ENCODE assay signal across 24 cellular contexts in the genomic region with DNA sequence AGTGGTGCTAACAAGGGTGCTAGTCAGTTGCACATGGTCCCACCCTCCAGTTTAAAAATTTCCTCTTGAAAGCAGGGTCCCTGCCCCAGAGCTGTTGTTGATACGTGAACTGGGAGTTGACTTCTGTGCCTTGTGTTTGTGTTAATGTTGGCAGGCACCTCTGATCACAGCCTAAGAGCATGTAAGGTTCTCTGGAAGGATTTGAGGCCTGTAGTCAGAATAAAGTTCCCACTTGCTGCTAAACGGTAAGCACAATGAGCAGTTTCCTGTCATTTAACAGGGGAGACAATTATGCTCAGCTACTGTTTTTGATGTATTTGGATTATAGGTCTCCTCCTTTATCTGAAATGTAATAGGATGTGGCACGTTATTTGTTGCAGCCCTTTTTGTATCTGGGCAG. TPM values are rescaled to one million over a fixed set of nuclear protein-coding genes. Genes with fewer than 3 reads are reported as not detected.
DNase-seq lines count a peak whose midpoint lies in the region; ATAC-seq and TF ChIP-seq lines count a peak whose summit lies in the region.
"Had no signal": no experiment of that assay in that cellular context is flagged by ENCODE, and none has a peak within 500 bp of the region (broad histone marks: within the 10 kb centered on the region; RNA-seq: fewer than 3 reads in every experiment).

No MANE protein-coding gene starts in this region.

- no peak overlapping the region for H3K4me3 ChIP-seq in naive thymus-derived CD4-positive, alpha-beta T cell (ENCODE audit: low read length)
- H3K4me3 ChIP-seq in mammary epithelial cell (replicated peaks in 1 of 3; ENCODE audit: insufficient read depth in 1 of 3, low read depth in 2 of 3, low read length in 3 of 3): no peak overlapping the region
- H3K4me3 ChIP-seq: ascending aorta, pancreas, SJCRH30, vagina had no signal

- in situ Hi-C loops in mammary epithelial cell (cut with MboI; ENCODE audit: low sequenced_read_pairs in 2 of 2): no loop called here

- peaks cover 62% of the 10 kb centered on the region for H3K4me1 Mint-ChIP-seq in activated CD4-positive, alpha-beta memory T cell treated with anti-CD3 and anti-CD28 coated beads for 36 hours (ENCODE audit: low read depth)
- peaks cover 34% of the 10 kb centered on the region for H3K4me1 Mint-ChIP-seq in activated CD4-positive, alpha-beta memory T cell treated with anti-CD3 and anti-CD28 coated beads, Interleukin-2, amount 10 ng/mL, durations not matched to agents 7 days and 5 days
- peaks cover 91% of the 10 kb centered on the region for H3K4me1 Mint-ChIP-seq in CD4-positive, alpha-beta T cell (ENCODE audit: low read depth)
- peaks cover 58% of the 10 kb centered on the region for H3K4me1 Mint-ChIP-seq in activated CD8-positive, alpha-beta T cell treated with anti-CD3 and anti-CD28 coated beads, Interleukin-2, amount 10 ng/mL, durations not matched to agents 7 days and 5 days (ENCODE audit: low read depth)
- peaks cover 45 to 93% (median 80%) of the 10 kb centered on the region in 7 donors for H3K4me1 Mint-ChIP-seq in naive thymus-derived CD4-positive, alpha-beta T cell
- H3K4me1 Mint-ChIP-seq: nephron had no signal

- dilution Hi-C loops in mammary epithelial cell (cut with HindIII; ENCODE audit: low sequenced_read_pairs): no loop called here

- H3K9me3 ChIP-seq in CD4-positive, alpha-beta T cell (ENCODE audit: control insufficient read depth, low read length): no peaks in the 10 kb centered on the region
- no peaks in the 10 kb centered on the region for H3K9me3 ChIP-seq in naive thymus-derived CD4-positive, alpha-beta T cell (ENCODE audit: control insufficient read depth in 2 of 3, low read length in 3 of 3)
- no peaks in the 10 kb centered on the region for H3K9me3 ChIP-seq in mammary epithelial cell (replicated peaks; ENCODE audit: insufficient read depth, low read length)
- H3K9me3 ChIP-seq: ascending aorta, pancreas, SJCRH30, vagina had no signal

- H3K27me3 ChIP-seq in CD4-positive, alpha-beta T cell (ENCODE audit: control insufficient read depth, insufficient read depth, low read length): no peaks in the 10 kb centered on the region
- H3K27me3 ChIP-seq in naive thymus-derived CD4-positive, alpha-beta T cell (ENCODE audit: control insufficient read depth in 2 of 2, insufficient read depth in 2 of 2, low read length in 2 of 2): no peaks in the 10 kb centered on the region
- H3K27me3 ChIP-seq in mammary epithelial cell (ENCODE audit: insufficient read depth, low read length): peaks cover 5% of the 10 kb centered on the region
- H3K27me3 ChIP-seq: ascending aorta, pancreas, SJCRH30, vagina had no signal

- H3K36me3 Mint-ChIP-seq in activated CD4-positive, alpha-beta memory T cell treated with anti-CD3 and anti-CD28 coated beads for 36 hours: peaks cover 1% of the 10 kb centered on the region
- H3K36me3 Mint-ChIP-seq in activated CD4-positive, alpha-beta memory T cell treated with anti-CD3 and anti-CD28 coated beads, Interleukin-2, amount 10 ng/mL, durations not matched to agents 7 days and 5 days (ENCODE audit: low read depth): peaks cover 5% of the 10 kb centered on the region
- peaks cover 10% of the 10 kb centered on the region for H3K36me3 Mint-ChIP-seq in CD4-positive, alpha-beta T cell (ENCODE audit: low read depth)
- peaks cover 12% of the 10 kb centered on the region for H3K36me3 Mint-ChIP-seq in activated CD8-positive, alpha-beta T cell treated with anti-CD3 and anti-CD28 coated beads, Interleukin-2, amount 10 ng/mL, durations not matched to agents 7 days and 5 days (ENCODE audit: low read depth)
- peaks cover 0 to 13% (median 6%) of the 10 kb centered on the region in 5 donors for H3K36me3 Mint-ChIP-seq in naive thymus-derived CD4-positive, alpha-beta T cell
- H3K36me3 Mint-ChIP-seq: mesothelial cell of epicardium had no signal

- H3K79me2 ChIP-seq in mammary epithelial cell (ENCODE audit: insufficient read depth, low read length): no peaks in the 10 kb centered on the region

- BruUV-seq in mammary epithelial cell (replicated peaks; lab: Mats Ljungman, UMichigan): no TSS peak

- no peak overlapping the region for H2AFZ ChIP-seq in mammary epithelial cell (ENCODE audit: low read depth, low read length)

- 82% methylated on average over 3 of the region's 3 CpGs for WGBS in mammary epithelial cell (ENCODE audit: low coverage, missing lambda C conversion rate)

- no peak overlapping the region for H3K4me2 ChIP-seq in mammary epithelial cell (ENCODE audit: insufficient read depth, low read depth, low read length)

- TF ChIP-seq CTCF in CD4-positive, alpha-beta T cell (IDR thresholded peaks at IDR 0.05): no peak
- no peak for TF ChIP-seq CTCF in mammary epithelial cell (conservative IDR thresholded peaks at IDR 0.05 in 1 of 2, IDR thresholded peaks at IDR 0.05 in 1 of 2; ENCODE audit: extremely low read depth in 1 of 2, insufficient read depth in 1 of 2, low read depth in 1 of 2, low read length in 2 of 2)

- POLR2A ChIA-PET in activated CD4-positive, alpha-beta memory T cell treated with anti-CD3 and anti-CD28 coated beads for 36 hours (lab: Charles Lee): no interaction called here
- POLR2A ChIA-PET in activated CD4-positive, alpha-beta memory T cell treated with anti-CD3 and anti-CD28 coated beads, Interleukin-2, amount 10 ng/mL, durations not matched to agents 7 days and 5 days (lab: Charles Lee): no interaction called here
- POLR2A ChIA-PET in CD4-positive, alpha-beta T cell (lab: Charles Lee): interaction anchor here (6.5 kb wide), 1 partner anchor 45 kb away, joined by 82 read pairs; a partner anchor contains a TSS
- POLR2A ChIA-PET in activated CD8-positive, alpha-beta T cell treated with anti-CD3 and anti-CD28 coated beads, Interleukin-2, amount 10 ng/mL, durations not matched to agents 7 days and 5 days (lab: Charles Lee): no interaction called here
- POLR2A ChIA-PET in naive thymus-derived CD4-positive, alpha-beta T cell (lab: Charles Lee): interaction anchor here (1.1 to 2.1 kb wide), 3 partner anchors 13 to 43 kb away, joined by 5 to 6 read pairs (median 6); a partner anchor contains a TSS

- no peak overlapping the region for H3K4me3 Mint-ChIP-seq in activated CD4-positive, alpha-beta memory T cell treated with anti-CD3 and anti-CD28 coated beads for 36 hours
- no peak overlapping the region for H3K4me3 Mint-ChIP-seq in activated CD4-positive, alpha-beta memory T cell treated with anti-CD3 and anti-CD28 coated beads, Interleukin-2, amount 10 ng/mL, durations not matched to agents 7 days and 5 days
- H3K4me3 Mint-ChIP-seq in CD4-positive, alpha-beta T cell: peak overlapping the region; percentile 81
- H3K4me3 Mint-ChIP-seq in activated CD8-positive, alpha-beta T cell treated with anti-CD3 and anti-CD28 coated beads, Interleukin-2, amount 10 ng/mL, durations not matched to agents 7 days and 5 days: no peak overlapping the region
- H3K4me3 Mint-ChIP-seq in naive thymus-derived CD4-positive, alpha-beta T cell: peak overlapping the region in 9 of 10 donors; percentile 13 to 93 (median 68)
- H3K4me3 Mint-ChIP-seq: mesothelial cell of epicardium, nephron had no signal

- intact Hi-C loops in activated CD4-positive, alpha-beta memory T cell treated with anti-CD3 and anti-CD28 coated beads for 36 hours (cut with micrococcal nuclease): no loop called here
- intact Hi-C loops in CD4-positive, alpha-beta T cell (cut with DNase I, micrococcal nuclease): no loop called here
- intact Hi-C loops in naive thymus-derived CD4-positive, alpha-beta T cell (cut with micrococcal nuclease): loop anchor here in 1 of 2 donors (10.0 kb wide), 2 partner anchors 301 to 1351 kb away; a partner anchor contains a TSS
- intact Hi-C loops in mammary epithelial cell (cut with micrococcal nuclease): no loop called here

- no peak overlapping the region for H3K9ac ChIP-seq in mammary epithelial cell (ENCODE audit: insufficient read depth, low read length)

- ATAC-seq in CD4-positive, alpha-beta T cell (ENCODE audit: poor library complexity): no peak
- no peak for ATAC-seq in activated CD8-positive, alpha-beta T cell treated with anti-CD3 and anti-CD28 coated beads, Interleukin-2, amount 10 ng/mL, durations not matched to agents 7 days and 5 days
- no peak for ATAC-seq in naive thymus-derived CD4-positive, alpha-beta T cell
- no peak for ATAC-seq in HG03469 (IDR thresholded peaks at IDR 0.05; ENCODE audit: unreplicated experiment)
- ATAC-seq: HepG2, pancreas had no signal

- CTCF ChIA-PET in activated CD4-positive, alpha-beta memory T cell treated with anti-CD3 and anti-CD28 coated beads for 36 hours (lab: Charles Lee): interaction anchor here (1.1 kb wide), 1 partner anchor 39 kb away, joined by 3 read pairs; no protein-coding TSS in a partner anchor
- CTCF ChIA-PET in activated CD4-positive, alpha-beta memory T cell treated with anti-CD3 and anti-CD28 coated beads, Interleukin-2, amount 10 ng/mL, durations not matched to agents 7 days and 5 days (lab: Charles Lee): no interaction called here
- CTCF ChIA-PET in CD4-positive, alpha-beta T cell (lab: Charles Lee): no interaction called here
- CTCF ChIA-PET in activated CD8-positive, alpha-beta T cell treated with anti-CD3 and anti-CD28 coated beads, Interleukin-2, amount 10 ng/mL, durations not matched to agents 7 days and 5 days (lab: Charles Lee): interaction anchor here (1.4 kb wide), 1 partner anchor 104 kb away, joined by 3 read pairs; no protein-coding TSS in a partner anchor
- CTCF ChIA-PET in naive thymus-derived CD4-positive, alpha-beta T cell (lab: Charles Lee): interaction anchor here (1.0 to 1.2 kb wide), 2 partner anchors 20 to 36 kb away, joined by 3 read pairs; no protein-coding TSS in a partner anchor
- CTCF ChIA-PET in mammary epithelial cell (lab: Charles Lee; ENCODE audit: low non-redundant PET): no interaction called here

- H3K36me3 ChIP-seq in naive thymus-derived CD4-positive, alpha-beta T cell (ENCODE audit: control insufficient read depth in 2 of 3, insufficient read depth in 3 of 3, low read length in 3 of 3): no peaks in the 10 kb centered on the region
- H3K36me3 ChIP-seq in mammary epithelial cell (ENCODE audit: insufficient read depth, low read length): no peaks in the 10 kb centered on the region
- H3K36me3 ChIP-seq: ascending aorta, pancreas, SJCRH30, vagina had no signal

- no peaks in the 10 kb centered on the region for H3K9me3 Mint-ChIP-seq in activated CD4-positive, alpha-beta memory T cell treated with anti-CD3 and anti-CD28 coated beads for 36 hours
- no peaks in the 10 kb centered on the region for H3K9me3 Mint-ChIP-seq in activated CD4-positive, alpha-beta memory T cell treated with anti-CD3 and anti-CD28 coated beads, Interleukin-2, amount 10 ng/mL, durations not matched to agents 7 days and 5 days
- no peaks in the 10 kb centered on the region for H3K9me3 Mint-ChIP-seq in CD4-positive, alpha-beta T cell
- H3K9me3 Mint-ChIP-seq in activated CD8-positive, alpha-beta T cell treated with anti-CD3 and anti-CD28 coated beads, Interleukin-2, amount 10 ng/mL, durations not matched to agents 7 days and 5 days (ENCODE audit: insufficient read depth): no peaks in the 10 kb centered on the region
- no peaks in the 10 kb centered on the region for H3K9me3 Mint-ChIP-seq in naive thymus-derived CD4-positive, alpha-beta T cell
- H3K9me3 Mint-ChIP-seq: activated T-helper 2 cell treated with anti-CD3 and anti-CD28 coated beads, Interferon-gamma antibody, Interleukin-2, Interleukin-4, amounts not matched to agents 10 μg/mL and 5 μg/mL and 100 μg/mL, durations not matched to agents 14 hours and 24 hours and 36 hours had no signal

- H3K27ac Mint-ChIP-seq in activated CD4-positive, alpha-beta memory T cell treated with anti-CD3 and anti-CD28 coated beads for 36 hours: peak overlapping the region; percentile 53
- H3K27ac Mint-ChIP-seq in activated CD4-positive, alpha-beta memory T cell treated with anti-CD3 and anti-CD28 coated beads, Interleukin-2, amount 10 ng/mL, durations not matched to agents 7 days and 5 days: no peak overlapping the region
- peak overlapping the region; percentile 92 for H3K27ac Mint-ChIP-seq in CD4-positive, alpha-beta T cell
- peak overlapping the region; percentile 21 for H3K27ac Mint-ChIP-seq in activated CD8-positive, alpha-beta T cell treated with anti-CD3 and anti-CD28 coated beads, Interleukin-2, amount 10 ng/mL, durations not matched to agents 7 days and 5 days
- peak overlapping the region; percentile 69 to 100 (median 93) for H3K27ac Mint-ChIP-seq in naive thymus-derived CD4-positive, alpha-beta T cell
- H3K27ac Mint-ChIP-seq: activated T-helper 2 cell treated with anti-CD3 and anti-CD28 coated beads, Interferon-gamma antibody, Interleukin-2, Interleukin-4, amounts not matched to agents 10 μg/mL and 5 μg/mL and 100 μg/mL, durations not matched to agents 14 hours and 24 hours and 36 hours; mesothelial cell of epicardium; nephron had no signal

- no peak for DNase-seq in activated CD4-positive, alpha-beta memory T cell treated with anti-CD3 and anti-CD28 coated beads for 36 hours
- DNase-seq in activated CD4-positive, alpha-beta memory T cell treated with anti-CD3 and anti-CD28 coated beads, Interleukin-2, amount 10 ng/mL, durations not matched to agents 7 days and 5 days: no peak
- DNase-seq in CD4-positive, alpha-beta T cell: no peak
- DNase-seq in activated CD8-positive, alpha-beta T cell treated with anti-CD3 and anti-CD28 coated beads, Interleukin-2, amount 10 ng/mL, durations not matched to agents 7 days and 5 days: no peak
- peak in 2 of 9 donors; percentile 15 to 31 for DNase-seq in naive thymus-derived CD4-positive, alpha-beta T cell
- no peak for DNase-seq in islet precursor cell
- DNase-seq in mammary epithelial cell: no peak
- DNase-seq: ACHN; activated CD8-positive, alpha-beta memory T cell treated with anti-CD3 and anti-CD28 coated beads for 24 hours; central memory CD4-positive, alpha-beta T cell; NCI-H1105 treated with DMSO at 0.1 percent for 48 hours; NCI-H2029 treated with DMSO at 0.1 percent for 48 hours; NK-92 treated with Interleukin-12 subunit alpha and Interleukin-12 subunit beta, amount 100 ng/mL, for 24 hours; pancreas; SJCRH30; WERI-Rb-1 had no signal

- H3K27me3 Mint-ChIP-seq in activated CD4-positive, alpha-beta memory T cell treated with anti-CD3 and anti-CD28 coated beads for 36 hours: no peaks in the 10 kb centered on the region
- no peaks in the 10 kb centered on the region for H3K27me3 Mint-ChIP-seq in activated CD4-positive, alpha-beta memory T cell treated with anti-CD3 and anti-CD28 coated beads, Interleukin-2, amount 10 ng/mL, durations not matched to agents 7 days and 5 days
- no peaks in the 10 kb centered on the region for H3K27me3 Mint-ChIP-seq in CD4-positive, alpha-beta T cell
- H3K27me3 Mint-ChIP-seq in activated CD8-positive, alpha-beta T cell treated with anti-CD3 and anti-CD28 coated beads, Interleukin-2, amount 10 ng/mL, durations not matched to agents 7 days and 5 days (ENCODE audit: low read depth): no peaks in the 10 kb centered on the region
- H3K27me3 Mint-ChIP-seq in naive thymus-derived CD4-positive, alpha-beta T cell: no peaks in the 10 kb centered on the region

- no peaks in the 10 kb centered on the region for H4K20me1 ChIP-seq in mammary epithelial cell (ENCODE audit: insufficient read depth, low read length)

- H3K27ac ChIP-seq in CD4-positive, alpha-beta T cell (ENCODE audit: low read depth, low read length): no peak overlapping the region
- H3K27ac ChIP-seq in naive thymus-derived CD4-positive, alpha-beta T cell (ENCODE audit: low read depth, low read length): peak overlapping the region; percentile 80
- H3K27ac ChIP-seq in mammary epithelial cell (ENCODE audit: insufficient read depth, low read depth, low read length): no peak overlapping the region
- H3K27ac ChIP-seq: C4-2B, pancreas, SJCRH30, vagina, WERI-Rb-1 had no signal

- H3K4me1 ChIP-seq in naive thymus-derived CD4-positive, alpha-beta T cell (ENCODE audit: control insufficient read depth in 2 of 2, insufficient read depth in 2 of 2, low read length in 2 of 2): peaks cover 30 to 57% of the 10 kb centered on the region in 2 donors
- no peaks in the 10 kb centered on the region for H3K4me1 ChIP-seq in mammary epithelial cell (ENCODE audit: insufficient read depth, low read length)
- H3K4me1 ChIP-seq: ascending aorta, pancreas, SJCRH30, vagina had no signal

RNA-seq across cellular contexts. Expression of a gene that starts 43.8 kb away (rescaled TPM):
- total RNA-seq in activated CD4-positive, alpha-beta memory T cell treated with anti-CD3 and anti-CD28 coated beads for 36 hours: 1 to 10 TPM; 7.6 to 8.6 TPM
- total RNA-seq in activated CD4-positive, alpha-beta memory T cell treated with anti-CD3 and anti-CD28 coated beads, Interleukin-2, amount 10 ng/mL, durations not matched to agents 7 days and 5 days: 1 to 10 TPM; 2.4 to 3.3 TPM
- 10 to 100 TPM; 21.9 to 24.9 TPM for total RNA-seq in CD4-positive, alpha-beta T cell
- total RNA-seq in activated CD8-positive, alpha-beta T cell treated with anti-CD3 and anti-CD28 coated beads, Interleukin-2, amount 10 ng/mL, durations not matched to agents 7 days and 5 days: 10 to 100 TPM; 10.0 to 11.6 TPM
- 10 to 100 TPM; 11.2 to 55.2 (median 38.7) TPM for total RNA-seq in naive thymus-derived CD4-positive, alpha-beta T cell
- 10 to 100 TPM in 1 of 2 donors, 1 to 10 TPM in 1; 9.8 to 22.1 TPM for polyA plus RNA-seq in naive thymus-derived CD4-positive, alpha-beta T cell
- 1 to 10 TPM in 1 of 2 donors, under 1 TPM in 1; 0.19 to 2.0 TPM for total RNA-seq in mammary epithelial cell
- 0.05 TPM for polyA plus RNA-seq in mammary epithelial cell
- not detected for polyA minus RNA-seq in mammary epithelial cell

Comparison
In these comparisons a context has a peak if more than half of its experiments do, and no peak if none do; other contexts are left out.
1. CTCF ChIA-PET loops: an anchor here in activated CD4-positive, alpha-beta memory T cell treated with anti-CD3 and anti-CD28 coated beads for 36 hours (1.1 kb wide), activated CD8-positive, alpha-beta T cell treated with anti-CD3 and anti-CD28 coated beads, Interleukin-2, amount 10 ng/mL, durations not matched to agents 7 days and 5 days (1.4 kb wide) and naive thymus-derived CD4-positive, alpha-beta T cell (1.0 to 1.2 kb wide); none called in activated CD4-positive, alpha-beta memory T cell treated with anti-CD3 and anti-CD28 coated beads, Interleukin-2, amount 10 ng/mL, durations not matched to agents 7 days and 5 days, CD4-positive, alpha-beta T cell and mammary epithelial cell.
2. H3K4me3 Mint-ChIP-seq: peak in CD4-positive, alpha-beta T cell (single experiment) and naive thymus-derived CD4-positive, alpha-beta T cell (9 of 10); none in activated CD4-positive, alpha-beta memory T cell treated with anti-CD3 and anti-CD28 coated beads for 36 hours (single experiment), activated CD4-positive, alpha-beta memory T cell treated with anti-CD3 and anti-CD28 coated beads, Interleukin-2, amount 10 ng/mL, durations not matched to agents 7 days and 5 days (single experiment) and activated CD8-positive, alpha-beta T cell treated with anti-CD3 and anti-CD28 coated beads, Interleukin-2, amount 10 ng/mL, durations not matched to agents 7 days and 5 days (single experiment).
3. POLR2A ChIA-PET loops: an anchor here in CD4-positive, alpha-beta T cell (6.5 kb wide) and naive thymus-derived CD4-positive, alpha-beta T cell (1.1 to 2.1 kb wide); none called in activated CD4-positive, alpha-beta memory T cell treated with anti-CD3 and anti-CD28 coated beads for 36 hours, activated CD4-positive, alpha-beta memory T cell treated with anti-CD3 and anti-CD28 coated beads, Interleukin-2, amount 10 ng/mL, durations not matched to agents 7 days and 5 days and activated CD8-positive, alpha-beta T cell treated with anti-CD3 and anti-CD28 coated beads, Interleukin-2, amount 10 ng/mL, durations not matched to agents 7 days and 5 days.